In the genomic region with DNA sequence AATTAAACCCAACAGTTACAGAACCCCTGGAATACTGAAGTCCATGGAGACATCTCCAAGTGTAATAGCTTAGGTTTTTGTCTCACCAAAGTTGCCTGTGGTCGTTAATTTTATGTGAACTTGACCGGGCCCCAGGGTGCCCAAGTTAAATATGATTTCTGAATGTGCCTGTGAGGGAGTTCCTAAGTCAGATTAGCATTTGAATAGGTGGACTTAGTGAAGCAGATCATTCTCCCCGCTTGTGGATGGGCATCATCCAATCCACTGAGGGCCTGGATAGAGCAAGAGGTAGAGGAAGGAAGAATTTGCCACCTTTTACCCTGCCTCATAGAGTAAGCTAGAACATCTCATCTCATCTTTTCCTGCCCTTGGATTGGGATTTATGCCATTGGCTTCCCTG, we compare ENCODE assay signal across 31 cellular contexts.
"Had no signal": no experiment of that assay in that cellular context is flagged by ENCODE, and none has a peak within 500 bp of the region (broad histone marks: within the 10 kb centered on the region; RNA-seq: fewer than 3 reads in every experiment).

No MANE protein-coding gene starts in this region.

- H3K4me1 ChIP-seq: adrenal gland, breast epithelium had no signal

- H3K9me3 ChIP-seq: adrenal gland, ascending aorta, body of pancreas, breast epithelium had no signal

- DNase-seq: activated effector memory CD4-positive, alpha-beta T cell treated with anti-CD3 and anti-CD28 coated beads, Interleukin-2, amount 50 U/mL, for 16 hours; activated effector memory CD4-positive, alpha-beta T cell treated with Interleukin-2 at 50 U/mL for 16 hours; activated gamma-delta T cell; activated gamma-delta T cell treated with Interleukin-2 at 50 U/mL for 16 hours; activated naive CD4-positive, alpha-beta T cell; activated naive CD4-positive, alpha-beta T cell treated with anti-CD3 and anti-CD28 coated beads for 36 hours; activated naive CD4-positive, alpha-beta T cell treated with anti-CD3 and anti-CD28 coated beads, Interleukin-2, amount 10 ng/mL, durations not matched to agents 7 days and 5 days; activated naive CD4-positive, alpha-beta T cell treated with anti-CD3 and anti-CD28 coated beads, Interleukin-2, amount 50 U/mL, for 16 hours; activated naive CD4-positive, alpha-beta T cell treated with Interleukin-2 at 50 U/mL for 16 hours; activated naive CD8-positive, alpha-beta T cell treated with anti-CD3 and anti-CD28 coated beads for 36 hours; activated naive CD8-positive, alpha-beta T cell treated with anti-CD3 and anti-CD28 coated beads, Interleukin-2, amount 10 ng/mL, durations not matched to agents 7 days and 5 days; activated naive CD8-positive, alpha-beta T cell treated with anti-CD3 and anti-CD28 coated beads, Interleukin-2, amount 50 U/mL, for 24 hours; activated T-cell treated with anti-CD3 and anti-CD28 coated beads, Interleukin-2, amount 50 U/mL, for 24 hours; activated T-cell treated with anti-CD3 and anti-CD28 coated beads, Interleukin-2, amount 50 U/mL, for 4 hours; activated T-cell treated with anti-CD3 and anti-CD28 coated beads, Interleukin-2, amount 50 U/mL, for 48 hours; activated T-cell treated with anti-CD3 and anti-CD28 coated beads, Interleukin-2, amount 50 U/mL, for 72 hours; adrenal gland; amniotic stem cell; amygdala; anterior cingulate cortex; aorta; body of pancreas; brain microvascular endothelial cell; caudate nucleus; central memory CD4-positive, alpha-beta T cell; cerebellar nuclear complex had no signal

- H3K27me3 ChIP-seq: adrenal gland, ascending aorta, body of pancreas, brain microvascular endothelial cell, breast epithelium, cardiac muscle cell had no signal

- FAIRE-seq: astrocyte, bronchial epithelial cell had no signal

- H3K36me3 ChIP-seq: adrenal gland, ascending aorta, brain microvascular endothelial cell, breast epithelium, cardiac muscle cell had no signal

- H3K4me3 ChIP-seq: adrenal gland, ascending aorta, body of pancreas, breast epithelium, cardiac muscle cell had no signal
